ENCODE assay signal across 1 cellular context in genomic region chr6:52635049-52635577, GRCh38.
TF ChIP-seq lines count a peak whose summit lies in the region.

No MANE protein-coding gene starts in this region.

TF ChIP-seq in IMR-90, 13 proteins besides CTCF, POLR2A, EP300 and RAD21:
- no peak for TF ChIP-seq CHD1 (IDR thresholded peaks at IDR 0.05; ENCODE audit: low read depth, low read length)
- TF ChIP-seq CEBPB (IDR thresholded peaks at IDR 0.05; ENCODE audit: low read depth, low read length), result peak; percentile 25; the same call in 1 of the 2 replicates
- no peak for TF ChIP-seq RCOR1 (IDR thresholded peaks at IDR 0.05; ENCODE audit: insufficient replicate concordance, low read length)
